Comparison of ENCODE assay signal across 19 cellular contexts in the genomic region with DNA sequence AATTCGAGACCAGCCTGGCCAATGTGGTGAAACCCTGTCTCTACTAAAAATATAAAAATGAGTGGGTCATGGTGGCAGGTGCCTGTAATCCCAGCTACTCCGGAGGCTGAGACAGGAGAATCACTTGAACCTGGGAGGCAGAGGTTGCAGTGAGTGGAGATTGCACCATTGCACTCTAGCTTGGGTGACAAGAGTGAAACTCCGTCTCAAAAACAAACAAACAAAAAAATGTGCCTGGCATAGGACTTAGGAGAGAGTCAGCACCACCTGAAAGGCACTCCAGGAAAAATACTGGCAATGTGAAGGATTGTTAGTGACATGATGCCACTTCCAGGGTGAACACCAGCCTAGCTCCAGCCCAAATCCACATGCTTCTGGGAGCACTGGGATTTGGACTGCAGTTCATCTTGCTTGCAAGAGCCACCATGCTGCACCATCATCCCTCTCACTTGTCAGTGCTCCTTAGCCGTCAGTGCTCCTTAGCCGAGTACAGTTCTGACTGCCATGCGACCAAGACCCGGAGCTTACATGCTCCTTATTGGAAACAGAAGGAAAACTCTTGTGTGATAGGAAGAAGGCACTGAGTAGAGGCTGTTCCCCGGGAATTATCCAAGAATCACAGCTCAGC.
DNase-seq lines count a peak whose midpoint lies in the region; ATAC-seq and TF ChIP-seq lines count a peak whose summit lies in the region.
"Had no signal": no experiment of that assay in that cellular context is flagged by ENCODE, and none has a peak within 500 bp of the region (broad histone marks: within the 10 kb centered on the region; RNA-seq: fewer than 3 reads in every experiment).

No MANE protein-coding gene starts in this region.

- no peak for ATAC-seq in Right ventricle myocardium inferior
- ATAC-seq in HG03280 (IDR thresholded peaks at IDR 0.05; ENCODE audit: unreplicated experiment), result no peak
- ATAC-seq: GM23338, Panc1, SK-N-SH treated with all-trans-retinoic acid at 6 μM for 48 hours had no signal

- peak overlapping the region in 1 of 3 experiments; percentile 12 for H3K4me3 Mint-ChIP-seq in nephron
- H3K4me3 Mint-ChIP-seq: CD4-positive, alpha-beta memory T cell; GM23338 had no signal

- H3K27ac Mint-ChIP-seq in nephron, result peak overlapping the region in 2 of 3 experiments; percentile 36 to 59
- H3K27ac Mint-ChIP-seq: CD4-positive, alpha-beta memory T cell; GM23338 had no signal

- TF ChIP-seq CTCF in nephron (IDR thresholded peaks at IDR 0.05; ENCODE audit: unreplicated experiment in 3 of 3) (no peak), GM10266 (IDR thresholded peaks at IDR 0.05; ENCODE audit: control insufficient read depth, insufficient read depth, low read depth, missing control alignments) (no peak)

- H3K36me3 Mint-ChIP-seq in nephron (ENCODE audit: low read depth), result peaks cover 26% of the 10 kb centered on the region
- H3K36me3 Mint-ChIP-seq: CD4-positive, alpha-beta memory T cell had no signal

- H3K9me3 Mint-ChIP-seq in nephron, result no peaks in the 10 kb centered on the region
- H3K9me3 Mint-ChIP-seq: GM23338 had no signal

- H3K4me1 Mint-ChIP-seq in nephron, result peaks cover 55% of the 10 kb centered on the region
- H3K4me1 Mint-ChIP-seq: CD4-positive, alpha-beta memory T cell had no signal

- no peaks in the 10 kb centered on the region for H3K27me3 Mint-ChIP-seq in nephron (ENCODE audit: low read depth)

- DNase-seq in cardiac septum (ENCODE audit: low spot score) (peak; percentile 55), Right ventricle myocardium inferior (ENCODE audit: missing footprints) (no peak), islet precursor cell (peak; percentile 49), AG20443 (ENCODE audit: low spot score) (no peak), NCI-H2107 (lab: John Stamatoyannopoulos, UW) (no peak), GM10266 (ENCODE audit: extremely low spot score) (no peak)
- DNase-seq: ACHN; CD4-positive, alpha-beta memory T cell; DND-41; NCI-H1092 treated with DMSO at 0.1 percent for 48 hours; NCI-H1436 treated with DMSO at 0.1 percent for 48 hours; NCI-H345; NCI-H524; NCI-H82 had no signal

- intact Hi-C loops in cardiac septum (cut with DNase I), result no loop called here
- intact Hi-C loops in Right ventricle myocardium inferior (cut with DNase I), result no loop called here

Comparison
In these comparisons a context has a peak if more than half of its experiments do, and no peak if none do; other contexts are left out.
1. DNase-seq: peak in cardiac septum (single experiment) and islet precursor cell (single experiment); none in Right ventricle myocardium inferior (single experiment), AG20443 (single experiment), NCI-H2107 (single experiment) and GM10266 (single experiment).